Comparison of ENCODE assay signal across 10 cellular contexts in genomic region chr3:170257145-170257544, GRCh38. TPM values are rescaled to one million over a fixed set of nuclear protein-coding genes. Genes with fewer than 3 reads are reported as not detected.
DNase-seq lines count a peak whose midpoint lies in the region; ATAC-seq and TF ChIP-seq lines count a peak whose summit lies in the region.
"Had no signal": no experiment of that assay in that cellular context is flagged by ENCODE, and none has a peak within 500 bp of the region (broad histone marks: within the 10 kb centered on the region; RNA-seq: fewer than 3 reads in every experiment).

No MANE protein-coding gene starts in this region.

- H3K27ac ChIP-seq in Panc1 (ENCODE audit: low read length), result no peak overlapping the region

- H3K9me3 ChIP-seq in Panc1 (ENCODE audit: control insufficient read depth, insufficient read depth, low read depth, low read length), result no peaks in the 10 kb centered on the region
- H3K9me3 ChIP-seq in T-helper 17 cell (ENCODE audit: control insufficient read depth, low read length, poor library complexity, severe bottlenecking), result no peaks in the 10 kb centered on the region

- H3K4me1 Mint-ChIP-seq in T-helper 17 cell, result peaks cover 19% of the 10 kb centered on the region

- H3K4me1 ChIP-seq in Panc1 (ENCODE audit: control insufficient read depth, insufficient read depth, low read length), result no peaks in the 10 kb centered on the region

- POLR2A ChIA-PET in Panc1 (lab: Charles Lee), result interaction anchor here (0.6 kb wide), 1 partner anchor 13 kb away, joined by 3 read pairs; no protein-coding TSS in a partner anchor

- no peaks in the 10 kb centered on the region for H3K36me3 ChIP-seq in Panc1 (ENCODE audit: control insufficient read depth, insufficient read depth, low read length)

- H3K27ac Mint-ChIP-seq in T-helper 17 cell, result no peak overlapping the region

- peak; percentile 79 for DNase-seq in GM12865 (ENCODE audit: low read depth)
- no peak for DNase-seq in Panc1 (ENCODE audit: low read depth, low spot score)
- no peak for DNase-seq in D341Med (ENCODE audit: low spot score)
- DNase-seq in NCI-H446 treated with DMSO at 0.1 percent for 48 hours (lab: John Stamatoyannopoulos, UW), result no peak
- no peak for DNase-seq in T-helper 17 cell
- no peak for DNase-seq in NCI-H510A treated with DMSO at 0.1 percent for 48 hours (lab: John Stamatoyannopoulos, UW)
- DNase-seq: midbrain had no signal

- H3K4me3 Mint-ChIP-seq in T-helper 17 cell, result no peak overlapping the region
- H3K4me3 Mint-ChIP-seq: central memory CD8-positive, alpha-beta T cell had no signal

- in situ Hi-C loops in Panc1 (cut with HindIII; ENCODE audit: low pct_unique_long_range_greater_than_20kb, low sequenced_read_pairs), result no loop called here

- no peak for TF ChIP-seq CTCF in GM12865 (IDR thresholded peaks at IDR 0.05; ENCODE audit: insufficient read depth, low read depth, low read length, missing control alignments)
- no peak for TF ChIP-seq CTCF in Panc1 (IDR thresholded peaks at IDR 0.05)

- no peaks in the 10 kb centered on the region for H3K27me3 Mint-ChIP-seq in T-helper 17 cell
- H3K27me3 Mint-ChIP-seq: central memory CD8-positive, alpha-beta T cell had no signal

- CTCF ChIA-PET in Panc1 (lab: Charles Lee), result no interaction called here

- TSS peak; percentile 43 for BruUV-seq in Panc1 (replicated peaks; lab: Mats Ljungman, UMichigan)

- H3K27me3 ChIP-seq in Panc1 (ENCODE audit: control insufficient read depth, insufficient read depth, low read length), result no peaks in the 10 kb centered on the region

- peaks cover 5% of the 10 kb centered on the region for H3K36me3 Mint-ChIP-seq in T-helper 17 cell (ENCODE audit: low read depth)

- intact Hi-C loops in Panc1 (cut with micrococcal nuclease; ENCODE audit: unreplicated experiment), result no loop called here

- ATAC-seq in GM19351 (IDR thresholded peaks at IDR 0.05; ENCODE audit: unreplicated experiment), result peak; percentile 64
- ATAC-seq in HG02885 (IDR thresholded peaks at IDR 0.05; ENCODE audit: poor library complexity, unreplicated experiment), result peak; percentile 59
- ATAC-seq in Panc1, result no peak
- no peak for ATAC-seq in T-helper 17 cell

- H3K4me3 ChIP-seq in GM12865 (ENCODE audit: low read depth, low read length), result no peak overlapping the region
- H3K4me3 ChIP-seq in Panc1 (ENCODE audit: low read depth in 2 of 2, low read length in 2 of 2), result no peak overlapping the region

RNA-seq across cellular contexts. Expression of gene PRKCI, which starts 34.9 kb away (rescaled TPM):
- total RNA-seq in Panc1 (2021; ENCODE audit: unreplicated experiment) (43.7 TPM), T-helper 17 cell (10 to 100 TPM; 18.0 to 18.7 TPM)
- 17.7 TPM for polyA plus RNA-seq in Panc1 (2012; ENCODE audit: insufficient read length)

Comparison
In these comparisons a context has a peak if more than half of its experiments do, and no peak if none do; other contexts are left out.
1. ATAC-seq: peak in GM19351 (single experiment) and HG02885 (single experiment); none in Panc1 (single experiment) and T-helper 17 cell (single experiment).